ENCODE assay signal across 25 cellular contexts in genomic region chr17:32684087-32684828, GRCh38.
DNase-seq lines count a peak whose midpoint lies in the region; ATAC-seq, FAIRE-seq and TF ChIP-seq lines count a peak whose summit lies in the region.
"Had no signal": no experiment of that assay in that cellular context is flagged by ENCODE, and none has a peak within 500 bp of the region (broad histone marks: within the 10 kb centered on the region; RNA-seq: fewer than 3 reads in every experiment).

No MANE protein-coding gene starts in this region.

- POLR2A ChIA-PET in H1 (lab: Charles Lee; ENCODE audit: partially characterized antibody): interaction anchor here (0.7 kb wide), 1 partner anchor 241 kb away, joined by 3 read pairs; no protein-coding TSS in a partner anchor

- H3K56ac ChIP-seq in H1 (replicated peaks; ENCODE audit: insufficient read length, low read depth, low read length): no peak overlapping the region

- H4K8ac ChIP-seq in H1 (ENCODE audit: extremely low read depth, insufficient read depth, low read length): no peak overlapping the region

- H3K9ac ChIP-seq in H1 (replicated peaks in 1 of 4; ENCODE audit: extremely low read depth in 1 of 4, low read depth in 3 of 4, low read length in 3 of 4): no peak overlapping the region
- H3K9ac ChIP-seq: SK-N-SH had no signal

- H2BK15ac ChIP-seq in H1 (ENCODE audit: low read length): no peak overlapping the region

- no peaks in the 10 kb centered on the region for H3K79me1 ChIP-seq in H1 (ENCODE audit: low read depth, low read length)

- no peak for TF ChIP-seq EP300 in H1 (IDR thresholded peaks at IDR 0.05; ENCODE audit: borderline replicate concordance in 1 of 2, low read depth in 2 of 2, low read length in 2 of 2)

- no peak overlapping the region for H3K14ac ChIP-seq in H1 (ENCODE audit: insufficient read length)

- H3K4me3 ChIP-seq in H1 (ENCODE audit: extremely low read depth in 1 of 4, insufficient read depth in 2 of 4, low read depth in 3 of 4, low read length in 4 of 4) (peak overlapping the region in 2 of 4 experiments; percentile 20 to 29; a peak in 2 of 8 replicates), breast epithelium (no peak overlapping the region)

- no peak overlapping the region for H3K27ac Mint-ChIP-seq in mesothelial cell of epicardium
- H3K27ac Mint-ChIP-seq in type B pancreatic cell: no peak overlapping the region
- H3K27ac Mint-ChIP-seq: activated naive CD4-positive, alpha-beta T cell treated with anti-CD3 and anti-CD28 coated beads for 36 hours; B cell; natural killer cell; stimulated activated naive CD8-positive, alpha-beta T cell treated with anti-CD3 and anti-CD28 coated beads, Interleukin-15, amount 100 ng/mL, for 72 hours had no signal

- no peak overlapping the region for H2BK12ac ChIP-seq in H1 (ENCODE audit: low read depth, low read length)

- intact Hi-C loops in breast epithelium (cut with DNase I; ENCODE audit: low total_unique reads): no loop called here

- no peak overlapping the region for H4K5ac ChIP-seq in H1 (ENCODE audit: insufficient read length, low read depth, low read length)

- H4K91ac ChIP-seq in H1 (replicated peaks; ENCODE audit: insufficient read length, low read length): no peak overlapping the region

- TF ChIP-seq POLR2A in H1 (IDR thresholded peaks at IDR 0.05; ENCODE audit: control extremely low read depth in 1 of 2, low read depth in 2 of 2, low read length in 2 of 2) (no peak), breast epithelium (IDR thresholded peaks at IDR 0.05) (no peak)

- peaks cover 9% of the 10 kb centered on the region for H3K9me3 Mint-ChIP-seq in mesothelial cell of epicardium
- H3K9me3 Mint-ChIP-seq in type B pancreatic cell: no peaks in the 10 kb centered on the region
- H3K9me3 Mint-ChIP-seq: activated naive CD4-positive, alpha-beta T cell treated with anti-CD3 and anti-CD28 coated beads for 36 hours; central memory CD8-positive, alpha-beta T cell; natural killer cell; stimulated activated naive CD8-positive, alpha-beta T cell treated with anti-CD3 and anti-CD28 coated beads, Interleukin-15, amount 100 ng/mL, for 72 hours had no signal

- peak overlapping the region; percentile 41 for H3K4me3 Mint-ChIP-seq in mesothelial cell of epicardium
- peak overlapping the region; percentile 39 for H3K4me3 Mint-ChIP-seq in type B pancreatic cell
- H3K4me3 Mint-ChIP-seq: activated naive CD4-positive, alpha-beta T cell treated with anti-CD3 and anti-CD28 coated beads for 36 hours; B cell; central memory CD8-positive, alpha-beta T cell; natural killer cell; stimulated activated naive CD8-positive, alpha-beta T cell treated with anti-CD3 and anti-CD28 coated beads, Interleukin-15, amount 100 ng/mL, for 72 hours had no signal

- H3K4me1 ChIP-seq in H1 (replicated peaks in 1 of 4; ENCODE audit: control insufficient read depth in 3 of 4, insufficient read depth in 4 of 4, low read length in 3 of 4) (0 out of 7 replicates have a peak, but pooled peaks cover 0 to 5% (median 0%) of the 10 kb centered on the region in 4 experiments), breast epithelium (no peaks in the 10 kb centered on the region)

- H3K9me3 ChIP-seq in H1 (ENCODE audit: insufficient read depth in 2 of 2, low read depth in 1 of 2, low read length in 1 of 2): no peaks in the 10 kb centered on the region
- no peaks in the 10 kb centered on the region for H3K9me3 ChIP-seq in breast epithelium
- H3K9me3 ChIP-seq: SK-N-SH had no signal

- no peak for ATAC-seq in GM21381 (IDR thresholded peaks at IDR 0.05; ENCODE audit: unreplicated experiment)
- ATAC-seq: left cardiac atrium; natural killer cell; Panc1; stimulated activated naive CD8-positive, alpha-beta T cell treated with anti-CD3 and anti-CD28 coated beads, Interleukin-15, amount 100 ng/mL, for 72 hours had no signal

- H3K27ac ChIP-seq in H1 (ENCODE audit: low read depth, low read length): no peak overlapping the region; the same call in 1 of the 2 replicates
- H3K27ac ChIP-seq in breast epithelium: no peak overlapping the region

- 89% methylated on average over 15 of the region's 16 CpGs; no CpG with 5 or more reads in 1 of the 2 experiments for WGBS in H1 (ENCODE audit: extremely low coverage in 1 of 2, insufficient coverage in 1 of 2, insufficient read length in 1 of 2, insufficient replicate concordance in 2 of 2, low coverage in 1 of 2, low lambda C conversion rate in 2 of 2, missing lambda C conversion rate in 1 of 2), 2 experiments

- H3K23me2 ChIP-seq in H1 (ENCODE audit: low read depth, low read length): no peaks in the 10 kb centered on the region

- no peaks in the 10 kb centered on the region for H3K79me2 ChIP-seq in H1 (ENCODE audit: control insufficient read depth in 1 of 2, insufficient read depth in 2 of 2, low read length in 2 of 2)

- no peaks in the 10 kb centered on the region for H3K4me1 Mint-ChIP-seq in mesothelial cell of epicardium
- no peaks in the 10 kb centered on the region for H3K4me1 Mint-ChIP-seq in type B pancreatic cell (ENCODE audit: unreplicated experiment)
- H3K4me1 Mint-ChIP-seq: central memory CD8-positive, alpha-beta T cell; stimulated activated naive CD8-positive, alpha-beta T cell treated with anti-CD3 and anti-CD28 coated beads, Interleukin-15, amount 100 ng/mL, for 72 hours had no signal

- no peak overlapping the region for H2BK120ac ChIP-seq in H1 (replicated peaks; ENCODE audit: low read depth, low read length)

- H3K4me2 ChIP-seq in H1 (ENCODE audit: insufficient read depth in 1 of 2, low read depth in 2 of 2, low read length in 2 of 2): no peak overlapping the region
- H3K4me2 ChIP-seq: SK-N-SH had no signal

- no peak overlapping the region for H2BK20ac ChIP-seq in H1 (ENCODE audit: low read length)

- DNase-seq in NCI-H1436 (lab: John Stamatoyannopoulos, UW) (peak; percentile 15), NCI-H1436 treated with DMSO at 0.1 percent for 48 hours (lab: John Stamatoyannopoulos, UW) (no peak), H1 (ENCODE audit: low read depth in 1 of 2, low spot score in 2 of 2) (no peak), mesothelial cell of epicardium (ENCODE audit: low spot score in 2 of 2, unreplicated experiment in 2 of 2) (no peak), type B pancreatic cell (ENCODE audit: extremely low spot score, unreplicated experiment) (no peak), breast epithelium (ENCODE audit: low spot score in 2 of 2) (no peak), NCI-H2171 treated with DMSO at 0.1 percent for 48 hours (lab: John Stamatoyannopoulos, UW) (no peak)
- DNase-seq: 8988T; activated naive CD4-positive, alpha-beta T cell treated with anti-CD3 and anti-CD28 coated beads for 36 hours; activated T-cell treated with anti-CD3 and anti-CD28 coated beads, Interleukin-2, amount 50 U/mL, for 48 hours; anterior cingulate cortex; DND-41; left cardiac atrium; mesendoderm; natural killer cell; NCI-H1105 treated with DMSO at 0.1 percent for 48 hours; SK-N-SH; stimulated activated CD4-positive, alpha-beta T cell treated with anti-CD3 and anti-CD28 coated beads, Interleukin-4, amount 100 ng/mL, for 24 hours; stimulated activated naive CD8-positive, alpha-beta T cell treated with anti-CD3 and anti-CD28 coated beads, Interleukin-15, amount 100 ng/mL, for 72 hours; T-helper 9 cell; trophoblast cell had no signal

- no peak overlapping the region for H3K4ac ChIP-seq in H1 (replicated peaks; ENCODE audit: insufficient read length, low read depth, low read length)

- CTCF ChIA-PET in H1 (lab: Charles Lee; ENCODE audit: partially characterized antibody): interaction anchor here (1.4 kb wide), 1 partner anchor 25 kb away, joined by 3 read pairs; no protein-coding TSS in a partner anchor

- H4K20me1 ChIP-seq in H1 (replicated peaks in 1 of 2; ENCODE audit: control insufficient read depth in 1 of 2, insufficient read depth in 2 of 2, low read length in 2 of 2): no peaks in the 10 kb centered on the region

- H3K27me3 ChIP-seq in H1 (replicated peaks in 1 of 4; ENCODE audit: control insufficient read depth in 3 of 4, extremely low read depth in 1 of 4, insufficient read depth in 3 of 4, low read length in 3 of 4): no peaks in the 10 kb centered on the region
- no peaks in the 10 kb centered on the region for H3K27me3 ChIP-seq in breast epithelium

- TF ChIP-seq CTCF in H1 (IDR thresholded peaks at IDR 0.05; ENCODE audit: control extremely low read depth in 1 of 3, insufficient read depth in 1 of 3, low read depth in 1 of 3, low read length in 3 of 3): no peak
- TF ChIP-seq CTCF in mesothelial cell of epicardium (IDR thresholded peaks at IDR 0.05; ENCODE audit: unreplicated experiment): no peak
- TF ChIP-seq CTCF in type B pancreatic cell (conservative IDR thresholded peaks at IDR 0.05): no peak
- TF ChIP-seq CTCF in breast epithelium (IDR thresholded peaks at IDR 0.05): no peak

- no peak overlapping the region for H2AK5ac ChIP-seq in H1 (ENCODE audit: low read depth, low read length)

- H3K23ac ChIP-seq in H1 (ENCODE audit: insufficient read length): no peak overlapping the region

- no peak overlapping the region for H2BK5ac ChIP-seq in H1 (ENCODE audit: low read depth, low read length)

- TF ChIP-seq RAD21 in H1 (IDR thresholded peaks at IDR 0.05 in 1 of 2, conservative IDR thresholded peaks at IDR 0.05 in 1 of 2; ENCODE audit: low read depth in 2 of 2, low read length in 2 of 2): no peak

- peaks cover 9% of the 10 kb centered on the region for H3K36me3 Mint-ChIP-seq in mesothelial cell of epicardium
- no peaks in the 10 kb centered on the region for H3K36me3 Mint-ChIP-seq in type B pancreatic cell
- H3K36me3 Mint-ChIP-seq: natural killer cell had no signal

- H3K27me3 Mint-ChIP-seq in mesothelial cell of epicardium (ENCODE audit: low read depth) (no peaks in the 10 kb centered on the region), type B pancreatic cell (no peaks in the 10 kb centered on the region)
- H3K27me3 Mint-ChIP-seq: B cell; central memory CD8-positive, alpha-beta T cell; stimulated activated naive CD8-positive, alpha-beta T cell treated with anti-CD3 and anti-CD28 coated beads, Interleukin-15, amount 100 ng/mL, for 72 hours had no signal

- no peaks in the 10 kb centered on the region for H3K36me3 ChIP-seq in H1 (ENCODE audit: control insufficient read depth in 2 of 4, insufficient read depth in 4 of 4, low read length in 3 of 4)
- H3K36me3 ChIP-seq in breast epithelium: no peaks in the 10 kb centered on the region

- no peak overlapping the region for H3K18ac ChIP-seq in H1 (ENCODE audit: extremely low read depth, low read length)

- peak; percentile 24 for FAIRE-seq in H1 (lab: Jason Lieb, UNC)

- peak overlapping the region; percentile 11; the same call in 1 of the 2 replicates for H2AFZ ChIP-seq in H1 (ENCODE audit: low read length)

TF ChIP-seq in H1, 55 proteins besides CTCF, POLR2A, EP300 and RAD21:
- TF ChIP-seq YY1 (IDR thresholded peaks at IDR 0.05; ENCODE audit: low read depth, low read length) (peak; percentile 62; the same call in 1 of the 2 replicates), GTF2F1 (IDR thresholded peaks at IDR 0.05; ENCODE audit: borderline replicate concordance, low read depth, low read length) (no peak), GABPA (IDR thresholded peaks at IDR 0.05; ENCODE audit: borderline replicate concordance, insufficient read depth, low read length) (no peak)
